In the genomic region with DNA sequence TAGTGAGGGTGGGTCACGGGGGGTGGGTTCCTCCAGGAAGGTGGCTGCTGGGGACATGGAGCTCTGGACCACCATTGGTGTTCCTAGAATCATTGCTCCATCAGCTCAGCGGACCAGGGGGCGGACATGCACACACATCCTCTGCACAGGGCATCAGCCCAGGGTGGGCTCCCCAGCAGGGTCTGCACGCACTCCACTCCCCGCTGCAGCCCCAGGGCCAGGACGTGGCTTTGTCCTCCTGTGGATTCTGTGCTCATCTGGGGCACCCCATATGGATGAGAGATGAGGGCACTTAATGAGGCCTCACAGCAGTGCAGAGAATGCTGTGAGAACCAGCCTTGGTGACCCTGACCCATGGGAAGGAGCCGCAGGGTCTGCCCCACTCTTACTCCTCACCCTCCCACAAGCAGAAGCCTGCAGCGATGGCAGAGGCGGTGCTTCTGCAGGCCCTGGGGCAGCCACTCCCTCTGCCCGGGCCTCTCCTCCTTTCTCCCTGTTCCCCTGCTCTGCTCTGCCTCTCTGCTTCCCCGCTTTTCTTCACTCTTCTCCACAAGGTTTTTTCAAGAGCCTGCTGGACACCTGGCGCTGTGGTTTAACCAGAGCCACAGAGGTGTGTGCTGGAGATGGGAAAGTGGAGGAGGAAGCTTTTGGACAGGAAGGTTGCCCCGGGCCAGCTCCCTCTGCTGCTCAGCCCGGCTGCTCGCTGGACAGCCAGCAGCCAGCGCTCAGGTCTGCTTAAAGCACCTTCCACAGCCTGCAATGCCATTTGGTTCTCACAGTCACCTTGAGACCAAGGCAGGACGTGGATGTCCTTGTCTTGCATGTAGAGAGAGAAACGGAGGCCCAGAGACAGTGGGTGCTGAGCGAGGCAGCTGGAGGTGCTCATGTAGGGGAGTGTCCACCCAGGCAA, we compare ENCODE assay signal across 2 cellular contexts.
TF ChIP-seq lines count a peak whose summit lies in the region.

No MANE protein-coding gene starts in this region.

TF ChIP-seq in SK-N-SH treated with all-trans-retinoic acid at 6 μM for 48 hours, 23 proteins besides CTCF, POLR2A, EP300 and RAD21 (continued from another document):
- TF ChIP-seq, protein P1, sequence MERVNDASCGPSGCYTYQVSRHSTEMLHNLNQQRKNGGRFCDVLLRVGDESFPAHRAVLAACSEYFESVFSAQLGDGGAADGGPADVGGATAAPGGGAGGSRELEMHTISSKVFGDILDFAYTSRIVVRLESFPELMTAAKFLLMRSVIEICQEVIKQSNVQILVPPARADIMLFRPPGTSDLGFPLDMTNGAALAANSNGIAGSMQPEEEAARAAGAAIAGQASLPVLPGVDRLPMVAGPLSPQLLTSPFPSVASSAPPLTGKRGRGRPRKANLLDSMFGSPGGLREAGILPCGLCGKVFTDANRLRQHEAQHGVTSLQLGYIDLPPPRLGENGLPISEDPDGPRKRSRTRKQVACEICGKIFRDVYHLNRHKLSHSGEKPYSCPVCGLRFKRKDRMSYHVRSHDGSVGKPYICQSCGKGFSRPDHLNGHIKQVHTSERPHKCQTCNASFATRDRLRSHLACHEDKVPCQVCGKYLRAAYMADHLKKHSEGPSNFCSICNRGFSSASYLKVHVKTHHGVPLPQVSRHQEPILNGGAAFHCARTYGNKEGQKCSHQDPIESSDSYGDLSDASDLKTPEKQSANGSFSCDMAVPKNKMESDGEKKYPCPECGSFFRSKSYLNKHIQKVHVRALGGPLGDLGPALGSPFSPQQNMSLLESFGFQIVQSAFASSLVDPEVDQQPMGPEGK (CRISPR knock-in tag; IDR thresholded peaks at IDR 0.05; ENCODE audit: borderline replicate concordance), result no peak
- TF ChIP-seq CSDC2 (CRISPR knock-in tag; IDR thresholded peaks at IDR 0.05) (no peak), ARNTL (CRISPR knock-in tag; IDR thresholded peaks at IDR 0.05; ENCODE audit: borderline replicate concordance, low read depth) (no peak), GLIS3 (CRISPR knock-in tag; IDR thresholded peaks at IDR 0.05) (no peak)

TF ChIP-seq in SK-N-SH, 30 proteins besides CTCF, POLR2A, EP300 and RAD21 (continued from another document):
- TF ChIP-seq, protein P2, sequence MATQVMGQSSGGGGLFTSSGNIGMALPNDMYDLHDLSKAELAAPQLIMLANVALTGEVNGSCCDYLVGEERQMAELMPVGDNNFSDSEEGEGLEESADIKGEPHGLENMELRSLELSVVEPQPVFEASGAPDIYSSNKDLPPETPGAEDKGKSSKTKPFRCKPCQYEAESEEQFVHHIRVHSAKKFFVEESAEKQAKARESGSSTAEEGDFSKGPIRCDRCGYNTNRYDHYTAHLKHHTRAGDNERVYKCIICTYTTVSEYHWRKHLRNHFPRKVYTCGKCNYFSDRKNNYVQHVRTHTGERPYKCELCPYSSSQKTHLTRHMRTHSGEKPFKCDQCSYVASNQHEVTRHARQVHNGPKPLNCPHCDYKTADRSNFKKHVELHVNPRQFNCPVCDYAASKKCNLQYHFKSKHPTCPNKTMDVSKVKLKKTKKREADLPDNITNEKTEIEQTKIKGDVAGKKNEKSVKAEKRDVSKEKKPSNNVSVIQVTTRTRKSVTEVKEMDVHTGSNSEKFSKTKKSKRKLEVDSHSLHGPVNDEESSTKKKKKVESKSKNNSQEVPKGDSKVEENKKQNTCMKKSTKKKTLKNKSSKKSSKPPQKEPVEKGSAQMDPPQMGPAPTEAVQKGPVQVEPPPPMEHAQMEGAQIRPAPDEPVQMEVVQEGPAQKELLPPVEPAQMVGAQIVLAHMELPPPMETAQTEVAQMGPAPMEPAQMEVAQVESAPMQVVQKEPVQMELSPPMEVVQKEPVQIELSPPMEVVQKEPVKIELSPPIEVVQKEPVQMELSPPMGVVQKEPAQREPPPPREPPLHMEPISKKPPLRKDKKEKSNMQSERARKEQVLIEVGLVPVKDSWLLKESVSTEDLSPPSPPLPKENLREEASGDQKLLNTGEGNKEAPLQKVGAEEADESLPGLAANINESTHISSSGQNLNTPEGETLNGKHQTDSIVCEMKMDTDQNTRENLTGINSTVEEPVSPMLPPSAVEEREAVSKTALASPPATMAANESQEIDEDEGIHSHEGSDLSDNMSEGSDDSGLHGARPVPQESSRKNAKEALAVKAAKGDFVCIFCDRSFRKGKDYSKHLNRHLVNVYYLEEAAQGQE (IDR thresholded peaks at IDR 0.05; ENCODE audit: low read depth, low read length), result no peak
- TF ChIP-seq, protein P3, sequence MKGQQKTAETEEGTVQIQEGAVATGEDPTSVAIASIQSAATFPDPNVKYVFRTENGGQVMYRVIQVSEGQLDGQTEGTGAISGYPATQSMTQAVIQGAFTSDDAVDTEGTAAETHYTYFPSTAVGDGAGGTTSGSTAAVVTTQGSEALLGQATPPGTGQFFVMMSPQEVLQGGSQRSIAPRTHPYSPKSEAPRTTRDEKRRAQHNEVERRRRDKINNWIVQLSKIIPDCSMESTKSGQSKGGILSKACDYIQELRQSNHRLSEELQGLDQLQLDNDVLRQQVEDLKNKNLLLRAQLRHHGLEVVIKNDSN (IDR thresholded peaks at IDR 0.05; ENCODE audit: borderline replicate concordance, low read depth), result no peak
- TF ChIP-seq FOXM1 (IDR thresholded peaks at IDR 0.05; ENCODE audit: low read depth) (no peak), TEAD4 (IDR thresholded peaks at IDR 0.05; ENCODE audit: borderline replicate concordance, insufficient read depth) (no peak), CHD2 (IDR thresholded peaks at IDR 0.05; ENCODE audit: low read length, partially characterized antibody) (no peak)
